Comparison of ENCODE assay signal across 11 cellular contexts in genomic region chr10:687583-688286, GRCh38. TPM values are rescaled to one million over a fixed set of nuclear protein-coding genes. Genes with fewer than 3 reads are reported as not detected.
DNase-seq lines count a peak whose midpoint lies in the region; ATAC-seq and TF ChIP-seq lines count a peak whose summit lies in the region.
"Had no signal": no experiment of that assay in that cellular context is flagged by ENCODE, and none has a peak within 500 bp of the region (broad histone marks: within the 10 kb centered on the region; RNA-seq: fewer than 3 reads in every experiment).

No MANE protein-coding gene starts in this region.

- DNase-seq in AG04450 (ENCODE audit: low read depth, low spot score): no peak
- no peak for DNase-seq in fibroblast of lung (ENCODE audit: low read depth in 2 of 2)
- no peak for DNase-seq in osteocyte (ENCODE audit: extremely low spot score, unreplicated experiment)
- DNase-seq in cerebellar cortex (ENCODE audit: low spot score): no peak
- no peak for DNase-seq in NCI-H1092 treated with DMSO at 0.1 percent for 48 hours (lab: John Stamatoyannopoulos, UW)
- no peak for DNase-seq in NCI-H226
- DNase-seq: activated CD8-positive, alpha-beta memory T cell treated with anti-CD3 and anti-CD28 coated beads, Interleukin-2, amount 50 U/mL, for 4 hours; NCI-H2029 treated with DMSO at 0.1 percent for 48 hours had no signal

- H3K27ac ChIP-seq in AG04450 (ENCODE audit: low read depth, low read length) (peak overlapping the region; percentile 52), KMS-11 (no peak overlapping the region), fibroblast of lung (ENCODE audit: insufficient read depth, low read length) (no peak overlapping the region)

- peaks cover 19% of the 10 kb centered on the region for H3K4me1 ChIP-seq in KMS-11 (ENCODE audit: low read depth, poor library complexity, severe bottlenecking)
- peaks cover 14% of the 10 kb centered on the region for H3K4me1 ChIP-seq in fibroblast of lung (ENCODE audit: control insufficient read depth, extremely low read depth, insufficient read depth, low read length)

- peaks cover 51% of the 10 kb centered on the region for H3K4me1 Mint-ChIP-seq in osteocyte (ENCODE audit: unreplicated experiment)

- no peaks in the 10 kb centered on the region for H3K36me3 ChIP-seq in KMS-11 (ENCODE audit: insufficient read depth)
- no peaks in the 10 kb centered on the region for H3K36me3 ChIP-seq in fibroblast of lung (ENCODE audit: control insufficient read depth, insufficient read depth, low read length)

- no peaks in the 10 kb centered on the region for H3K27me3 ChIP-seq in AG04450 (ENCODE audit: control insufficient read depth, insufficient read depth, low read length)
- H3K27me3 ChIP-seq in KMS-11 (ENCODE audit: insufficient read depth, low read depth): no peaks in the 10 kb centered on the region
- H3K27me3 ChIP-seq in fibroblast of lung (ENCODE audit: control insufficient read depth, insufficient read depth, low read length): no peaks in the 10 kb centered on the region

- H3K4me2 ChIP-seq in KMS-11 (peak overlapping the region; percentile 77), fibroblast of lung (ENCODE audit: extremely low read depth, insufficient read depth, low read length) (peak overlapping the region; percentile 88)

- TF ChIP-seq CTCF in AG04450 (IDR thresholded peaks at IDR 0.05; ENCODE audit: low read depth, low read length): no peak
- no peak for TF ChIP-seq CTCF in KMS-11 (conservative IDR thresholded peaks at IDR 0.05; ENCODE audit: low read depth, low read length)
- no peak for TF ChIP-seq CTCF in fibroblast of lung (conservative IDR thresholded peaks at IDR 0.05 in 1 of 2, IDR thresholded peaks at IDR 0.05 in 1 of 2; ENCODE audit: low read depth in 1 of 2, low read length in 2 of 2)
- no peak for TF ChIP-seq CTCF in osteocyte (IDR thresholded peaks at IDR 0.05)

- no peaks in the 10 kb centered on the region for H3K36me3 Mint-ChIP-seq in osteocyte (ENCODE audit: unreplicated experiment)

- H3K79me2 ChIP-seq in KMS-11 (ENCODE audit: insufficient read depth, low read depth): peaks cover 61% of the 10 kb centered on the region
- peaks cover 45% of the 10 kb centered on the region for H3K79me2 ChIP-seq in fibroblast of lung (ENCODE audit: control insufficient read depth, insufficient read depth, low read length)

- ATAC-seq in HG03469 (IDR thresholded peaks at IDR 0.05; ENCODE audit: unreplicated experiment): no peak

- H3K4me3 Mint-ChIP-seq in osteocyte (ENCODE audit: unreplicated experiment): peak overlapping the region; percentile 78
- H3K4me3 Mint-ChIP-seq: dendritic cell treated with granulocyte-macrophage colony-stimulating factor and Interleukin-4, amounts not matched to agents 40 ng/mL and 50 ng/mL, for 4 days had no signal

- CTCF ChIA-PET in AG04450 (lab: Charles Lee): interaction anchor here (1.0 kb wide), 1 partner anchor 102 kb away, joined by 3 read pairs; no protein-coding TSS in a partner anchor

- H3K27me3 Mint-ChIP-seq in osteocyte (ENCODE audit: unreplicated experiment): peaks cover 2% of the 10 kb centered on the region

- H2AFZ ChIP-seq in KMS-11 (ENCODE audit: low read depth): no peak overlapping the region
- H2AFZ ChIP-seq in fibroblast of lung (ENCODE audit: low read length): no peak overlapping the region

- H3K4me3 ChIP-seq in AG04450 (ENCODE audit: low read depth, low read length): peak overlapping the region; percentile 76
- H3K4me3 ChIP-seq in KMS-11 (IDR thresholded peaks at IDR 0.05; ENCODE audit: insufficient read depth, low read depth, low read length): no peak overlapping the region
- H3K4me3 ChIP-seq in fibroblast of lung (replicated peaks in 1 of 4; ENCODE audit: control extremely low read depth in 1 of 4, insufficient read depth in 1 of 4, low read depth in 3 of 4, low read length in 4 of 4): peak overlapping the region; percentile 55 to 76 (median 65)

- H3K9me3 Mint-ChIP-seq in osteocyte (ENCODE audit: unreplicated experiment): no peaks in the 10 kb centered on the region
- H3K9me3 Mint-ChIP-seq: dendritic cell treated with granulocyte-macrophage colony-stimulating factor and Interleukin-4, amounts not matched to agents 40 ng/mL and 50 ng/mL, for 4 days had no signal

- H4K20me1 ChIP-seq in KMS-11 (ENCODE audit: insufficient read depth) (no peaks in the 10 kb centered on the region; the same call in 1 of the 2 replicates), fibroblast of lung (ENCODE audit: control insufficient read depth, extremely low read depth, insufficient read depth, low read length) (peaks cover 1% of the 10 kb centered on the region)

- H3K9ac ChIP-seq in KMS-11: peak overlapping the region; percentile 70; the same call in 1 of the 2 replicates
- peak overlapping the region; percentile 7 for H3K9ac ChIP-seq in fibroblast of lung (ENCODE audit: insufficient read depth, low read length)

- peak overlapping the region; percentile 81 for H3K27ac Mint-ChIP-seq in osteocyte (ENCODE audit: unreplicated experiment)
- H3K27ac Mint-ChIP-seq: dendritic cell treated with granulocyte-macrophage colony-stimulating factor and Interleukin-4, amounts not matched to agents 40 ng/mL and 50 ng/mL, for 4 days had no signal

- H3K9me3 ChIP-seq in AG04450 (ENCODE audit: control insufficient read depth, insufficient read depth, low read length) (no peaks in the 10 kb centered on the region; the same call in 1 of the 2 replicates), fibroblast of lung (ENCODE audit: control insufficient read depth, insufficient read depth, low read depth, low read length) (no peaks in the 10 kb centered on the region)

- POLR2A ChIA-PET in AG04450 (lab: Yijun Ruan, JAX): interaction anchor here (0.6 kb wide), 1 partner anchor 98 kb away, joined by 3 read pairs; no protein-coding TSS in a partner anchor

RNA-seq across cellular contexts. Expression of gene DIP2C, which starts 1.7 kb away (rescaled TPM):
- polyA plus RNA-seq in AG04450 (2011; rRNA removed) (9.6 and 12.9 TPM in 2 replicates), fibroblast of lung (9.3 and 10.7 TPM in 2 replicates)
- 23.0 and 23.9 TPM in 2 replicates for polyA minus RNA-seq in AG04450 (2011; rRNA and poly(A)+ RNA removed)
- total RNA-seq in fibroblast of lung (12.6 and 18.3 TPM in 2 replicates), osteocyte (36.8 and 36.9 TPM in 2 replicates)
- polyA plus RNA-seq in fibroblast of lung (2012): 11.0 and 15.3 TPM in 2 replicates
- 69.5 and 70.2 TPM in 2 replicates for polyA minus RNA-seq in fibroblast of lung (ENCODE audit: low replicate concordance)
